ENCODE assay signal across 10 cellular contexts in genomic region chr14:103597623-103598372, GRCh38. TPM values are rescaled to one million over a fixed set of nuclear protein-coding genes. Genes with fewer than 3 reads are reported as not detected.
DNase-seq lines count a peak whose midpoint lies in the region; ATAC-seq and FAIRE-seq lines count a peak whose summit lies in the region.
"Had no signal": no experiment of that assay in that cellular context is flagged by ENCODE, and none has a peak within 500 bp of the region (broad histone marks: within the 10 kb centered on the region; RNA-seq: fewer than 3 reads in every experiment).

No MANE protein-coding gene starts in this region.

- no peak overlapping the region for H3K4me3 Mint-ChIP-seq in T-helper 17 cell

- no peaks in the 10 kb centered on the region for H3K27me3 Mint-ChIP-seq in T-helper 17 cell

- FAIRE-seq in urothelium cell line (lab: Jason Lieb, UNC), result no peak

- peak; percentile 59 for ATAC-seq in Right ventricle myocardium superior (ENCODE audit: poor library complexity)
- ATAC-seq in T-helper 17 cell, result no peak
- no peak for ATAC-seq in HG03565 (IDR thresholded peaks at IDR 0.05; ENCODE audit: unreplicated experiment)
- ATAC-seq in GM19463 (IDR thresholded peaks at IDR 0.05; ENCODE audit: unreplicated experiment), result no peak

- DNase-seq in stimulated activated CD4-positive, alpha-beta T cell treated with anti-CD3 and anti-CD28 coated beads, Interleukin-15, amount 100 ng/mL, for 24 hours, result peak; percentile 25
- DNase-seq in stimulated activated CD4-positive, alpha-beta T cell treated with anti-CD3 and anti-CD28 coated beads, Interleukin-2, amount 100 ng/mL, for 48 hours, result no peak
- peak; percentile 65 for DNase-seq in SW480 (ENCODE audit: low spot score)
- peak; percentile 55 for DNase-seq in Right ventricle myocardium superior
- DNase-seq in urothelium cell line (ENCODE audit: low spot score), result peak; percentile 82
- DNase-seq in T-helper 17 cell, result no peak
- DNase-seq: Caco-2, GOT3 had no signal

- H3K4me1 Mint-ChIP-seq in T-helper 17 cell, result peaks cover 3% of the 10 kb centered on the region

- intact Hi-C loops in Right ventricle myocardium superior (cut with DNase I), result no loop called here

- H3K9me3 ChIP-seq in T-helper 17 cell (ENCODE audit: control insufficient read depth, low read length, poor library complexity, severe bottlenecking), result no peaks in the 10 kb centered on the region
- H3K9me3 ChIP-seq: Caco-2 had no signal

- no peak overlapping the region for H3K27ac Mint-ChIP-seq in T-helper 17 cell

- no peaks in the 10 kb centered on the region for H3K36me3 Mint-ChIP-seq in T-helper 17 cell (ENCODE audit: low read depth)

RNA-seq across cellular contexts. Expression of gene KLC1, which starts 31.2 kb away (rescaled TPM):
- total RNA-seq in Right ventricle myocardium superior (152 TPM), T-helper 17 cell (100 to 1,000 TPM; 162 to 198 TPM)

RNA-seq across cellular contexts. Expression of gene COA8, which starts 35.0 kb away (rescaled TPM):
- total RNA-seq in Right ventricle myocardium superior (60.6 TPM), T-helper 17 cell (10 to 100 TPM; 18.3 to 19.4 TPM)

RNA-seq across cellular contexts. Expression of gene BAG5, which starts 35.3 kb away (rescaled TPM):
- total RNA-seq in Right ventricle myocardium superior (14.3 TPM), T-helper 17 cell (10 to 100 TPM; 28.5 to 32.9 TPM)

Comparison
In these comparisons a context has a peak if more than half of its experiments do, and no peak if none do; other contexts are left out.
1. DNase-seq: peak in stimulated activated CD4-positive, alpha-beta T cell treated with anti-CD3 and anti-CD28 coated beads, Interleukin-15, amount 100 ng/mL, for 24 hours (single experiment), SW480 (single experiment), Right ventricle myocardium superior (single experiment) and urothelium cell line (single experiment); none in stimulated activated CD4-positive, alpha-beta T cell treated with anti-CD3 and anti-CD28 coated beads, Interleukin-2, amount 100 ng/mL, for 48 hours (0 of 2) and T-helper 17 cell (0 of 3).